In genomic region chr3:30342319-30343060, GRCh38 we compare ENCODE assay signal across 8 cellular contexts.
DNase-seq lines count a peak whose midpoint lies in the region; ATAC-seq and TF ChIP-seq lines count a peak whose summit lies in the region.

No MANE protein-coding gene starts in this region.

- H3K4me3 ChIP-seq in coronary artery: no peak overlapping the region
- H3K4me3 ChIP-seq in muscle layer of colon (ENCODE audit: low read depth in 1 of 2, low read length in 2 of 2): no peak overlapping the region

- H3K27ac ChIP-seq in coronary artery (peak overlapping the region; percentile 35 to 56), muscle layer of colon (ENCODE audit: low read depth, low read length) (peak overlapping the region; percentile 3)

- H3K36me3 ChIP-seq in muscle layer of colon (ENCODE audit: insufficient read depth, low read length): no peaks in the 10 kb centered on the region

- DNase-seq in ACHN (peak; percentile 82), LHCN-M2 (ENCODE audit: low read depth) (peak; percentile 98), coronary artery (ENCODE audit: low spot score) (no peak), inferior parietal cortex (ENCODE audit: extremely low spot score) (no peak)

- no peaks in the 10 kb centered on the region for H3K27me3 ChIP-seq in muscle layer of colon (ENCODE audit: control insufficient read depth in 1 of 2, insufficient read depth in 2 of 2, low read length in 2 of 2)

- ATAC-seq in HG03159 (IDR thresholded peaks at IDR 0.05; ENCODE audit: unreplicated experiment): no peak
- no peak for ATAC-seq in GM21529 (IDR thresholded peaks at IDR 0.05; ENCODE audit: unreplicated experiment)
- no peak for ATAC-seq in HG02571 (IDR thresholded peaks at IDR 0.05; ENCODE audit: unreplicated experiment)

- no peaks in the 10 kb centered on the region for H3K9me3 ChIP-seq in muscle layer of colon (ENCODE audit: low read length)

- TF ChIP-seq CTCF in coronary artery (IDR thresholded peaks at IDR 0.05): no peak

- H3K4me1 ChIP-seq in muscle layer of colon (ENCODE audit: insufficient read depth, low read length): peaks cover 6% of the 10 kb centered on the region

- no peak overlapping the region for H3K9ac ChIP-seq in muscle layer of colon (ENCODE audit: low read length)

- in situ Hi-C loops in ACHN (cut with HindIII; ENCODE audit: low pct_ligation_motif_present, low pct_unique_long_range_greater_than_20kb, low sequenced_read_pairs): no loop called here

Comparison
In these comparisons a context has a peak if more than half of its experiments do, and no peak if none do; other contexts are left out.
1. DNase-seq: peak in ACHN (single experiment) and LHCN-M2 (single experiment); none in coronary artery (single experiment) and inferior parietal cortex (single experiment).